In the genomic region with DNA sequence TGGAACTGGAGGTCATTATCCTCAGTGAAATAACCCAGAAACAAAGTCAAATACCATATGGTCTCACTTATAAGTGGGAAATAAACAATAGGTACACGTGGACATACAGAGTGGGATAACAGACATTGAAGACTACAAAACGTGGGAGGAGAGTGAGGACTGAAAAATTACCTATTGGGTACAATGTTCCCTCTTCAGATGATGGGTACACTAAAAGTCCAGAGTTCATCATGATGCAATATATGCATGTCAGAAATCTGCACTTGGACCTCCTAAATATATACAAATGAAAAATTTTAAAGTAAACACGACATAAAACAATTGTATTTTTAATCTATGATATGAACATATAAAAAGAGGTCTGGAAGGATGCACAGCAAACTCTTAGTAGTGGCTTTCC, we compare ENCODE assay signal across 2 cellular contexts.
TF ChIP-seq lines count a peak whose summit lies in the region.

No MANE protein-coding gene starts in this region.

TF ChIP-seq in WTC11, 78 proteins besides CTCF, POLR2A, EP300 and RAD21 (continued from another document):
- TF ChIP-seq, protein P1, sequence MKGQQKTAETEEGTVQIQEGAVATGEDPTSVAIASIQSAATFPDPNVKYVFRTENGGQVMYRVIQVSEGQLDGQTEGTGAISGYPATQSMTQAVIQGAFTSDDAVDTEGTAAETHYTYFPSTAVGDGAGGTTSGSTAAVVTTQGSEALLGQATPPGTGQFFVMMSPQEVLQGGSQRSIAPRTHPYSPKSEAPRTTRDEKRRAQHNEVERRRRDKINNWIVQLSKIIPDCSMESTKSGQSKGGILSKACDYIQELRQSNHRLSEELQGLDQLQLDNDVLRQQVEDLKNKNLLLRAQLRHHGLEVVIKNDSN (CRISPR knock-in tag; IDR thresholded peaks at IDR 0.05), result no peak
- TF ChIP-seq ZNF416 (CRISPR knock-in tag; IDR thresholded peaks at IDR 0.05), result no peak
- TF ChIP-seq ZNF425 (CRISPR knock-in tag; conservative IDR thresholded peaks at IDR 0.05), result no peak
- no peak for TF ChIP-seq HMGA2 (CRISPR knock-in tag; IDR thresholded peaks at IDR 0.05)

TF ChIP-seq in HepG2, 621 proteins besides CTCF, POLR2A, EP300 and RAD21 (continued from another document):
- TF ChIP-seq, protein P2, sequence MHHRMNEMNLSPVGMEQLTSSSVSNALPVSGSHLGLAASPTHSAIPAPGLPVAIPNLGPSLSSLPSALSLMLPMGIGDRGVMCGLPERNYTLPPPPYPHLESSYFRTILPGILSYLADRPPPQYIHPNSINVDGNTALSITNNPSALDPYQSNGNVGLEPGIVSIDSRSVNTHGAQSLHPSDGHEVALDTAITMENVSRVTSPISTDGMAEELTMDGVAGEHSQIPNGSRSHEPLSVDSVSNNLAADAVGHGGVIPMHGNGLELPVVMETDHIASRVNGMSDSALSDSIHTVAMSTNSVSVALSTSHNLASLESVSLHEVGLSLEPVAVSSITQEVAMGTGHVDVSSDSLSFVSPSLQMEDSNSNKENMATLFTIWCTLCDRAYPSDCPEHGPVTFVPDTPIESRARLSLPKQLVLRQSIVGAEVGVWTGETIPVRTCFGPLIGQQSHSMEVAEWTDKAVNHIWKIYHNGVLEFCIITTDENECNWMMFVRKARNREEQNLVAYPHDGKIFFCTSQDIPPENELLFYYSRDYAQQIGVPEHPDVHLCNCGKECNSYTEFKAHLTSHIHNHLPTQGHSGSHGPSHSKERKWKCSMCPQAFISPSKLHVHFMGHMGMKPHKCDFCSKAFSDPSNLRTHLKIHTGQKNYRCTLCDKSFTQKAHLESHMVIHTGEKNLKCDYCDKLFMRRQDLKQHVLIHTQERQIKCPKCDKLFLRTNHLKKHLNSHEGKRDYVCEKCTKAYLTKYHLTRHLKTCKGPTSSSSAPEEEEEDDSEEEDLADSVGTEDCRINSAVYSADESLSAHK (CRISPR knock-in tag; IDR thresholded peaks at IDR 0.05; ENCODE audit: borderline replicate concordance), result no peak
- TF ChIP-seq CEBPB (IDR thresholded peaks at IDR 0.05; ENCODE audit: borderline replicate concordance, low read depth, low read length) (peak; percentile 60; the same call in 1 of the 2 replicates), HNF4A (CRISPR knock-in tag; IDR thresholded peaks at IDR 0.05) (peak; percentile 77), ZNF678 (CRISPR knock-in tag; IDR thresholded peaks at IDR 0.05) (no peak), ZBTB8A (CRISPR knock-in tag; IDR thresholded peaks at IDR 0.05; ENCODE audit: borderline replicate concordance, low read depth) (no peak), NFKB2 (CRISPR knock-in tag; IDR thresholded peaks at IDR 0.05; ENCODE audit: borderline replicate concordance) (no peak), SOX6 (IDR thresholded peaks at IDR 0.05) (no peak), SOX6 (CRISPR knock-in tag; IDR thresholded peaks at IDR 0.05) (peak; percentile 57; the same call in 1 of the 2 replicates), ZKSCAN5 (CRISPR knock-in tag; IDR thresholded peaks at IDR 0.05) (no peak), FOXO4 (CRISPR knock-in tag; conservative IDR thresholded peaks at IDR 0.05) (no peak), SPEN (CRISPR knock-in tag; IDR thresholded peaks at IDR 0.05; ENCODE audit: low read depth) (no peak), E2F2 (CRISPR knock-in tag; IDR thresholded peaks at IDR 0.05; ENCODE audit: borderline replicate concordance) (no peak), IRF9 (CRISPR knock-in tag; IDR thresholded peaks at IDR 0.05; ENCODE audit: borderline replicate concordance) (no peak), ZNF775 (CRISPR knock-in tag; IDR thresholded peaks at IDR 0.05; ENCODE audit: borderline replicate concordance) (no peak), PAWR (CRISPR knock-in tag; IDR thresholded peaks at IDR 0.05; ENCODE audit: borderline replicate concordance) (no peak), ZNF292 (CRISPR knock-in tag; IDR thresholded peaks at IDR 0.05; ENCODE audit: borderline replicate concordance, low read depth) (no peak), MAFK (conservative IDR thresholded peaks at IDR 0.05 in 1 of 2, IDR thresholded peaks at IDR 0.05 in 1 of 2; ENCODE audit: low read length in 2 of 2) (no peak), KDM5A (IDR thresholded peaks at IDR 0.05; ENCODE audit: borderline replicate concordance, low read length) (no peak), KDM2A (CRISPR knock-in tag; IDR thresholded peaks at IDR 0.05; ENCODE audit: borderline replicate concordance, low read depth) (no peak), KLF16 (CRISPR knock-in tag; IDR thresholded peaks at IDR 0.05) (no peak), SOX13 (IDR thresholded peaks at IDR 0.05) (no peak), SOX13 (CRISPR knock-in tag; conservative IDR thresholded peaks at IDR 0.05 in 1 of 2, IDR thresholded peaks at IDR 0.05 in 1 of 2) (peak in 1 of 2 experiments; percentile 51; a peak in 2 of 4 replicates), NCOR1 (IDR thresholded peaks at IDR 0.05; ENCODE audit: borderline replicate concordance, low read length) (no peak), DZIP1 (CRISPR knock-in tag; IDR thresholded peaks at IDR 0.05) (no peak), ZNF577 (CRISPR knock-in tag; IDR thresholded peaks at IDR 0.05; ENCODE audit: borderline replicate concordance, low read depth) (no peak), NKX3-1 (CRISPR knock-in tag; IDR thresholded peaks at IDR 0.05) (no peak), ZNF367 (CRISPR knock-in tag; IDR thresholded peaks at IDR 0.05; ENCODE audit: borderline replicate concordance) (no peak), HHEX (CRISPR knock-in tag; IDR thresholded peaks at IDR 0.05) (no peak), ZNF782 (CRISPR knock-in tag; IDR thresholded peaks at IDR 0.05; ENCODE audit: borderline replicate concordance) (no peak), CEBPG (CRISPR knock-in tag; IDR thresholded peaks at IDR 0.05) (peak; percentile 50; the same call in 1 of the 2 replicates), BHLHE40 (IDR thresholded peaks at IDR 0.05; ENCODE audit: low read length) (no peak), GATAD2A (CRISPR knock-in tag; IDR thresholded peaks at IDR 0.05) (0 out of 2 replicates have a peak, but pooled peaks have one; percentile 30), RXRA (CRISPR knock-in tag; IDR thresholded peaks at IDR 0.05) (no peak), MATR3 (CRISPR knock-in tag; IDR thresholded peaks at IDR 0.05) (no peak), KLF15 (CRISPR knock-in tag; IDR thresholded peaks at IDR 0.05; ENCODE audit: borderline replicate concordance) (no peak), PAXIP1 (CRISPR knock-in tag; conservative IDR thresholded peaks at IDR 0.05) (0 out of 2 replicates have a peak, but pooled peaks have one; percentile 22), PHF5A (CRISPR knock-in tag; IDR thresholded peaks at IDR 0.05; ENCODE audit: low read depth, unreplicated experiment) (no peak)
- TF ChIP-seq, protein P3, sequence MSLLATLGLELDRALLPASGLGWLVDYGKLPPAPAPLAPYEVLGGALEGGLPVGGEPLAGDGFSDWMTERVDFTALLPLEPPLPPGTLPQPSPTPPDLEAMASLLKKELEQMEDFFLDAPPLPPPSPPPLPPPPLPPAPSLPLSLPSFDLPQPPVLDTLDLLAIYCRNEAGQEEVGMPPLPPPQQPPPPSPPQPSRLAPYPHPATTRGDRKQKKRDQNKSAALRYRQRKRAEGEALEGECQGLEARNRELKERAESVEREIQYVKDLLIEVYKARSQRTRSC (CRISPR knock-in tag; IDR thresholded peaks at IDR 0.05; ENCODE audit: low read depth), result no peak
- TF ChIP-seq, protein P4, sequence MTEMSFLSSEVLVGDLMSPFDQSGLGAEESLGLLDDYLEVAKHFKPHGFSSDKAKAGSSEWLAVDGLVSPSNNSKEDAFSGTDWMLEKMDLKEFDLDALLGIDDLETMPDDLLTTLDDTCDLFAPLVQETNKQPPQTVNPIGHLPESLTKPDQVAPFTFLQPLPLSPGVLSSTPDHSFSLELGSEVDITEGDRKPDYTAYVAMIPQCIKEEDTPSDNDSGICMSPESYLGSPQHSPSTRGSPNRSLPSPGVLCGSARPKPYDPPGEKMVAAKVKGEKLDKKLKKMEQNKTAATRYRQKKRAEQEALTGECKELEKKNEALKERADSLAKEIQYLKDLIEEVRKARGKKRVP (CRISPR knock-in tag; IDR thresholded peaks at IDR 0.05), result peak in 1 of 2 experiments; percentile 79; a peak in 2 of 4 replicates
TF ChIP-seq in HepG2: peak in this region for 9.
